ENCODE assay signal across 18 cellular contexts in the genomic region with DNA sequence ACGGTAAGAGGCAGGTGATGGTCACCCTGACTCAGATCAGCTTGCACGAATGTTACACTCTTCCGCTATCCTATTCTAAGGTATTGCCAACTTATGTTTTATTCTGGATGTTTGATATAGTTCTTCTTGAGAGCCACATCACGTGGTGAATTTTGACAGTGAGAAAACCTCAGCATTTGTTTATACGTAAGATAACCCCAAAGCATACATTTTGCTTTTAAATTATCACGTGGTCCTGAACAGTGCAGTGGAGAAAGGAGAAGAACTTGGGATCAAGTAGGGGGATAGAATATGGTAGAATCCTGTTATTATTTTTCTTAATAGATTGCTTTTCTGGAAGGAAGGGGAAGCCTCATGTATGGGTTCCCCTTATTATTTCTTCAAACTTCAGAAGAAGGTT. TPM values are rescaled to one million over a fixed set of nuclear protein-coding genes. Genes with fewer than 3 reads are reported as not detected.
DNase-seq lines count a peak whose midpoint lies in the region; ATAC-seq and TF ChIP-seq lines count a peak whose summit lies in the region.
"Had no signal": no experiment of that assay in that cellular context is flagged by ENCODE, and none has a peak within 500 bp of the region (broad histone marks: within the 10 kb centered on the region; RNA-seq: fewer than 3 reads in every experiment).

No MANE protein-coding gene starts in this region.

- H3K4me1 ChIP-seq in CD4-positive, alpha-beta memory T cell (ENCODE audit: insufficient read depth, low read length), result peaks cover 39% of the 10 kb centered on the region
- peaks cover 22 to 37% of the 10 kb centered on the region in 2 donors for H3K4me1 ChIP-seq in naive thymus-derived CD4-positive, alpha-beta T cell (ENCODE audit: control insufficient read depth in 2 of 2, insufficient read depth in 2 of 2, low read length in 2 of 2)

- peak overlapping the region; percentile 41 for H3K27ac ChIP-seq in CD4-positive, alpha-beta memory T cell (ENCODE audit: low read depth, low read length)
- H3K27ac ChIP-seq in naive thymus-derived CD4-positive, alpha-beta T cell (ENCODE audit: low read depth, low read length), result no peak overlapping the region
- H3K27ac ChIP-seq: esophagus muscularis mucosa had no signal

- TF ChIP-seq CTCF in HFFc6 (IDR thresholded peaks at IDR 0.05) (no peak), GM10248 (IDR thresholded peaks at IDR 0.05; ENCODE audit: control extremely low read depth, extremely low read depth, low read depth, missing control alignments) (no peak)

- no peaks in the 10 kb centered on the region for H3K9me3 ChIP-seq in CD4-positive, alpha-beta memory T cell (ENCODE audit: control insufficient read depth in 1 of 2, low read length in 2 of 2)
- no peaks in the 10 kb centered on the region for H3K9me3 ChIP-seq in naive thymus-derived CD4-positive, alpha-beta T cell (ENCODE audit: control insufficient read depth in 2 of 3, low read length in 3 of 3)
- H3K9me3 ChIP-seq: esophagus muscularis mucosa had no signal

- peaks cover 42 to 66% (median 48%) of the 10 kb centered on the region in 4 donors for H3K4me1 Mint-ChIP-seq in CD4-positive, alpha-beta memory T cell
- H3K4me1 Mint-ChIP-seq in naive thymus-derived CD4-positive, alpha-beta T cell, result peaks cover 25 to 85% (median 66%) of the 10 kb centered on the region in 7 donors
- H3K4me1 Mint-ChIP-seq in HFFc6 (ENCODE audit: low read depth), result peaks cover 4% of the 10 kb centered on the region; the same call in 1 of the 2 replicates

- ATAC-seq in HG02610 (IDR thresholded peaks at IDR 0.05; ENCODE audit: unreplicated experiment) (peak; percentile 8), HG02981 (IDR thresholded peaks at IDR 0.05; ENCODE audit: unreplicated experiment) (no peak)
- no peak for ATAC-seq in activated naive CD4-positive, alpha-beta T cell treated with anti-CD3 and anti-CD28 coated beads, Interleukin-2, amount 50 U/mL, for 72 hours
- ATAC-seq in naive thymus-derived CD4-positive, alpha-beta T cell, result peak; percentile 28
- ATAC-seq: K562 had no signal

- no peak for DNase-seq in CD4-positive, alpha-beta memory T cell
- DNase-seq in activated naive CD4-positive, alpha-beta T cell treated with anti-CD3 and anti-CD28 coated beads, Interleukin-2, amount 50 U/mL, for 72 hours (ENCODE audit: low spot score in 2 of 2), result no peak
- no peak for DNase-seq in naive thymus-derived CD4-positive, alpha-beta T cell
- DNase-seq in HFFc6 (no peak), GM10248 (ENCODE audit: extremely low spot score) (no peak)
- DNase-seq: effector CD8-positive, alpha-beta T cell; GF-D8; HCEC 1CT; hippocampal formation; NCI-H146; NCI-H2171 treated with DMSO at 0.1 percent for 48 hours; NCI-H526; nucleus accumbens; stimulated activated naive B cell treated with anti-CD40 and anti-IgM and Interleukin-4, amounts not matched to agents 10 μg/mL and 1 μg/mL and 100 μg/mL, for 72 hours had no signal

- H3K27me3 Mint-ChIP-seq in CD4-positive, alpha-beta memory T cell, result no peaks in the 10 kb centered on the region
- H3K27me3 Mint-ChIP-seq in naive thymus-derived CD4-positive, alpha-beta T cell, result no peaks in the 10 kb centered on the region
- H3K27me3 Mint-ChIP-seq in HFFc6 (ENCODE audit: insufficient read depth), result no peaks in the 10 kb centered on the region
- H3K27me3 Mint-ChIP-seq: stimulated activated naive B cell treated with anti-CD40 and anti-IgM and Interleukin-4, amounts not matched to agents 10 μg/mL and 1 μg/mL and 100 μg/mL, for 72 hours had no signal

- peak overlapping the region; percentile 55 to 94 (median 87) for H3K27ac Mint-ChIP-seq in CD4-positive, alpha-beta memory T cell
- H3K27ac Mint-ChIP-seq in activated naive CD4-positive, alpha-beta T cell treated with anti-CD3 and anti-CD28 coated beads, Interleukin-2, amount 50 U/mL, for 72 hours, result peak overlapping the region; percentile 4 to 84
- peak overlapping the region in 8 of 9 donors; percentile 65 to 92 (median 80) for H3K27ac Mint-ChIP-seq in naive thymus-derived CD4-positive, alpha-beta T cell
- H3K27ac Mint-ChIP-seq in HFFc6, result no peak overlapping the region
- H3K27ac Mint-ChIP-seq: stimulated activated naive B cell treated with anti-CD40 and anti-IgM and Interleukin-4, amounts not matched to agents 10 μg/mL and 1 μg/mL and 100 μg/mL, for 72 hours had no signal

- peaks cover 90% of the 10 kb centered on the region for H3K36me3 ChIP-seq in CD4-positive, alpha-beta memory T cell (ENCODE audit: insufficient read depth, low read length)
- H3K36me3 ChIP-seq in naive thymus-derived CD4-positive, alpha-beta T cell (ENCODE audit: control insufficient read depth in 2 of 3, insufficient read depth in 3 of 3, low read length in 3 of 3), result peaks cover 52 to 98% (median 68%) of the 10 kb centered on the region in 3 experiments

- no peaks in the 10 kb centered on the region for H3K27me3 ChIP-seq in CD4-positive, alpha-beta memory T cell (ENCODE audit: insufficient read depth, low read length)
- no peaks in the 10 kb centered on the region for H3K27me3 ChIP-seq in naive thymus-derived CD4-positive, alpha-beta T cell (ENCODE audit: control insufficient read depth in 2 of 2, insufficient read depth in 2 of 2, low read length in 2 of 2)
- H3K27me3 ChIP-seq: esophagus muscularis mucosa had no signal

- no peaks in the 10 kb centered on the region for H3K9me3 Mint-ChIP-seq in CD4-positive, alpha-beta memory T cell
- no peaks in the 10 kb centered on the region for H3K9me3 Mint-ChIP-seq in activated naive CD4-positive, alpha-beta T cell treated with anti-CD3 and anti-CD28 coated beads, Interleukin-2, amount 50 U/mL, for 72 hours
- no peaks in the 10 kb centered on the region for H3K9me3 Mint-ChIP-seq in naive thymus-derived CD4-positive, alpha-beta T cell
- no peaks in the 10 kb centered on the region for H3K9me3 Mint-ChIP-seq in HFFc6
- H3K9me3 Mint-ChIP-seq: stimulated activated naive B cell treated with anti-CD40 and anti-IgM and Interleukin-4, amounts not matched to agents 10 μg/mL and 1 μg/mL and 100 μg/mL, for 72 hours had no signal

- intact Hi-C loops in CD4-positive, alpha-beta memory T cell (cut with micrococcal nuclease), result loop anchor here (1.0 kb wide), 1 partner anchor 14 kb away; no protein-coding TSS in a partner anchor
- intact Hi-C loops in naive thymus-derived CD4-positive, alpha-beta T cell (cut with micrococcal nuclease), result loop anchor here in 1 of 2 donors (1.0 kb wide), 1 partner anchor 12 kb away; no protein-coding TSS in a partner anchor

- H3K4me3 ChIP-seq in CD4-positive, alpha-beta memory T cell (ENCODE audit: low read length in 2 of 2), result no peak overlapping the region
- H3K4me3 ChIP-seq in naive thymus-derived CD4-positive, alpha-beta T cell (ENCODE audit: low read length), result no peak overlapping the region
- H3K4me3 ChIP-seq: esophagus muscularis mucosa, K562 had no signal

- CTCF ChIA-PET in CD4-positive, alpha-beta memory T cell (lab: Charles Lee; ENCODE audit: partially characterized antibody), result interaction anchor here (0.9 to 2.9 kb wide), 10 partner anchors 8 to 157 kb away, joined by 3 to 15 read pairs (median 5); no protein-coding TSS in a partner anchor
- CTCF ChIA-PET in naive thymus-derived CD4-positive, alpha-beta T cell (lab: Charles Lee), result no interaction called here
- CTCF ChIA-PET in GM10248 (lab: Yijun Ruan, JAX), result interaction anchor here (1.4 to 1.6 kb wide), 2 partner anchors 23 to 27 kb away, joined by 3 to 4 read pairs; no protein-coding TSS in a partner anchor

- peak overlapping the region in 5 of 8 donors; percentile 15 to 74 (median 37) for H3K4me3 Mint-ChIP-seq in CD4-positive, alpha-beta memory T cell
- peak overlapping the region in 3 of 10 donors; percentile 21 to 53 (median 44) for H3K4me3 Mint-ChIP-seq in naive thymus-derived CD4-positive, alpha-beta T cell
- H3K4me3 Mint-ChIP-seq in HFFc6, result no peak overlapping the region
- H3K4me3 Mint-ChIP-seq: stimulated activated naive B cell treated with anti-CD40 and anti-IgM and Interleukin-4, amounts not matched to agents 10 μg/mL and 1 μg/mL and 100 μg/mL, for 72 hours had no signal

- peaks cover 76 to 93% of the 10 kb centered on the region in 2 donors for H3K36me3 Mint-ChIP-seq in CD4-positive, alpha-beta memory T cell
- H3K36me3 Mint-ChIP-seq in activated naive CD4-positive, alpha-beta T cell treated with anti-CD3 and anti-CD28 coated beads, Interleukin-2, amount 50 U/mL, for 72 hours, result peaks cover 39 to 51% of the 10 kb centered on the region in 2 donors
- peaks cover 23 to 79% (median 71%) of the 10 kb centered on the region in 5 donors for H3K36me3 Mint-ChIP-seq in naive thymus-derived CD4-positive, alpha-beta T cell
- H3K36me3 Mint-ChIP-seq in HFFc6 (ENCODE audit: low read depth), result peaks cover 46% of the 10 kb centered on the region

- POLR2A ChIA-PET in CD4-positive, alpha-beta memory T cell (lab: Charles Lee; ENCODE audit: partially characterized antibody), result interaction anchor here (1.1 to 10.6 kb wide), 6 partner anchors 9 to 157 kb away, joined by 3 to 81 read pairs (median 4); a partner anchor contains a TSS
- POLR2A ChIA-PET in naive thymus-derived CD4-positive, alpha-beta T cell (lab: Charles Lee), result interaction anchor here (1.0 to 4.1 kb wide), 2 partner anchors 14 to 64 kb away, joined by 3 to 25 read pairs; no protein-coding TSS in a partner anchor
- POLR2A ChIA-PET in GM10248 (lab: Yijun Ruan, JAX), result no interaction called here

RNA-seq across cellular contexts. Expression of a gene that starts 16.7 kb away (rescaled TPM):
- total RNA-seq in CD4-positive, alpha-beta memory T cell, result 100 to 1,000 TPM; 251 to 256 TPM
- 10 to 100 TPM; 46.5 to 74.3 TPM for polyA plus RNA-seq in CD4-positive, alpha-beta memory T cell
- 100 to 1,000 TPM; 220 to 337 TPM for total RNA-seq in activated naive CD4-positive, alpha-beta T cell treated with anti-CD3 and anti-CD28 coated beads, Interleukin-2, amount 50 U/mL, for 72 hours
- 100 to 1,000 TPM; 228 to 315 (median 287) TPM for total RNA-seq in naive thymus-derived CD4-positive, alpha-beta T cell
- polyA plus RNA-seq in naive thymus-derived CD4-positive, alpha-beta T cell, result 10 to 100 TPM; 75.0 to 86.0 TPM
- total RNA-seq in HFFc6 (2021; fragmentation: NEBNext Ultra II Directional; extraction: Animal tissue kit (Norgen Biotek cat#: 25700)), result 100 to 1,000 TPM; 192 to 244 (median 222) TPM

Comparison
In these comparisons a context has a peak if more than half of its experiments do, and no peak if none do; other contexts are left out.
1. ATAC-seq: peak in HG02610 (single experiment) and naive thymus-derived CD4-positive, alpha-beta T cell (single experiment); none in activated naive CD4-positive, alpha-beta T cell treated with anti-CD3 and anti-CD28 coated beads, Interleukin-2, amount 50 U/mL, for 72 hours (0 of 2) and HG02981 (single experiment).